12 cellular contexts compared by ENCODE assay signal in the genomic region with DNA sequence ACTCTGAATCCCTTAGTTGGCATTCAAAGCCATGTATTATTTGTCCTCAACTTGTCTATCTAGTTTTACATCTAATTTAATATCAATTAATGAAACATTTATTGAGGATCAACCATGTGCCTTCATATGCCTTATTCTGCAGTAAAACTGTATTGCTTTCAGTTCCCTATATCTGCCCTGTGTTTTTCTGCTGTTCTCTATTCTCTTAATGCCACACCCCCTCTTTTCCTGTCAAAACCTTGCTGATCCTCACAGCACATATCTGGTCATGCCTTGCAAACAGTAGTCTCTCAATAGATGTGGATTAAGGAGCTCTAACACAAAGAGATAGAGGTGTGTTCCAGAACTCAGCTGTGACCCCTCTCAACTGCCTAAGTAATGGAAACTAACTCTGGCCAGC. TPM values are rescaled to one million over a fixed set of nuclear protein-coding genes. Genes with fewer than 3 reads are reported as not detected.
DNase-seq lines count a peak whose midpoint lies in the region; ATAC-seq and TF ChIP-seq lines count a peak whose summit lies in the region.
"Had no signal": no experiment of that assay in that cellular context is flagged by ENCODE, and none has a peak within 500 bp of the region (broad histone marks: within the 10 kb centered on the region; RNA-seq: fewer than 3 reads in every experiment).

No MANE protein-coding gene starts in this region.

- no peak overlapping the region for H3K4me3 Mint-ChIP-seq in activated T-helper 17 cell treated with anti-CD3 and anti-CD28 coated beads, Interleukin-2, amount 50 U/mL, for 72 hours
- H3K4me3 Mint-ChIP-seq: activated CD4-positive, alpha-beta memory T cell treated with anti-CD3 and anti-CD28 coated beads, Interleukin-2, amount 10 ng/mL, durations not matched to agents 7 days and 5 days had no signal

- H3K27ac ChIP-seq in psoas muscle = no peak overlapping the region

- ATAC-seq in GM18498 (IDR thresholded peaks at IDR 0.05; ENCODE audit: unreplicated experiment) (peak; percentile 41), GM21529 (IDR thresholded peaks at IDR 0.05; ENCODE audit: unreplicated experiment) (peak; percentile 42), HG03575 (IDR thresholded peaks at IDR 0.05; ENCODE audit: extremely low read depth, insufficient number of reproducible peaks, low FRiP score, unreplicated experiment) (peak; percentile 42), psoas muscle (no peak)
- ATAC-seq in activated T-helper 17 cell treated with anti-CD3 and anti-CD28 coated beads, Interleukin-2, amount 50 U/mL, for 72 hours (replicated peaks) = no peak
- ATAC-seq: K562, SK-N-SH treated with all-trans-retinoic acid at 6 μM for 48 hours had no signal

- H3K4me3 ChIP-seq in psoas muscle = no peak overlapping the region
- H3K4me3 ChIP-seq: K562 had no signal

- H3K36me3 Mint-ChIP-seq in activated T-helper 17 cell treated with anti-CD3 and anti-CD28 coated beads, Interleukin-2, amount 50 U/mL, for 72 hours (ENCODE audit: low read depth) = peaks cover 13% of the 10 kb centered on the region

- no peaks in the 10 kb centered on the region for H3K9me3 Mint-ChIP-seq in activated T-helper 17 cell treated with anti-CD3 and anti-CD28 coated beads, Interleukin-2, amount 50 U/mL, for 72 hours
- H3K9me3 Mint-ChIP-seq: activated CD4-positive, alpha-beta memory T cell treated with anti-CD3 and anti-CD28 coated beads, Interleukin-2, amount 10 ng/mL, durations not matched to agents 7 days and 5 days had no signal

- no peaks in the 10 kb centered on the region for H3K27me3 ChIP-seq in psoas muscle (ENCODE audit: insufficient read depth in 3 of 3, low read length in 2 of 3)

- peak; percentile 19 for DNase-seq in germinal center (ENCODE audit: low spot score)
- DNase-seq in effector CD4-positive, alpha-beta T cell = no peak
- DNase-seq in activated CD8-positive, alpha-beta memory T cell treated with anti-CD3 and anti-CD28 coated beads, Interleukin-2, amount 50 U/mL, for 4 hours = no peak
- no peak for DNase-seq in psoas muscle
- DNase-seq: activated CD4-positive, alpha-beta memory T cell treated with anti-CD3 and anti-CD28 coated beads, Interleukin-2, amount 10 ng/mL, durations not matched to agents 7 days and 5 days had no signal

- H3K4me1 Mint-ChIP-seq in activated T-helper 17 cell treated with anti-CD3 and anti-CD28 coated beads, Interleukin-2, amount 50 U/mL, for 72 hours = peaks cover 12% of the 10 kb centered on the region

- TF ChIP-seq CTCF in psoas muscle (IDR thresholded peaks at IDR 0.05) = no peak

- no peaks in the 10 kb centered on the region for H3K27me3 Mint-ChIP-seq in activated T-helper 17 cell treated with anti-CD3 and anti-CD28 coated beads, Interleukin-2, amount 50 U/mL, for 72 hours
- H3K27me3 Mint-ChIP-seq: progenitor cell of endocrine pancreas had no signal

- H3K4me1 ChIP-seq in psoas muscle = peaks cover 22% of the 10 kb centered on the region

- intact Hi-C loops in psoas muscle (cut with DNase I) = loop anchor here in 1 of 2 donors (5.0 kb wide), 1 partner anchor 489 kb away; a partner anchor contains a TSS

- H3K27ac Mint-ChIP-seq in activated T-helper 17 cell treated with anti-CD3 and anti-CD28 coated beads, Interleukin-2, amount 50 U/mL, for 72 hours = no peak overlapping the region
- H3K27ac Mint-ChIP-seq: activated CD4-positive, alpha-beta memory T cell treated with anti-CD3 and anti-CD28 coated beads, Interleukin-2, amount 10 ng/mL, durations not matched to agents 7 days and 5 days; progenitor cell of endocrine pancreas had no signal

- H3K36me3 ChIP-seq in psoas muscle (ENCODE audit: insufficient read depth in 1 of 2, low read depth in 1 of 2) = peaks cover 0 to 8% of the 10 kb centered on the region in 2 donors

- H3K9me3 ChIP-seq in psoas muscle = no peaks in the 10 kb centered on the region

RNA-seq across cellular contexts. Expression of a gene that starts 2.0 kb away (rescaled TPM):
- total RNA-seq in activated T-helper 17 cell treated with anti-CD3 and anti-CD28 coated beads, Interleukin-2, amount 50 U/mL, for 72 hours = 10 to 100 TPM; 10.5 to 18.8 TPM
- 10 to 100 TPM in 3 of 4 donors, 1 to 10 TPM in 1; 7.9 to 12.5 (median 11.2) TPM for total RNA-seq in psoas muscle
- 1 to 10 TPM; 5.8 to 8.6 (median 7.5) TPM for polyA plus RNA-seq in psoas muscle

RNA-seq across cellular contexts. Expression of a gene that starts 2.1 kb away (rescaled TPM):
- total RNA-seq in activated T-helper 17 cell treated with anti-CD3 and anti-CD28 coated beads, Interleukin-2, amount 50 U/mL, for 72 hours = 1 to 10 TPM; 4.0 to 7.9 TPM
- 1 to 10 TPM; 3.4 to 6.5 (median 5.4) TPM for total RNA-seq in psoas muscle
- polyA plus RNA-seq in psoas muscle = 1 to 10 TPM; 2.0 to 7.4 (median 3.1) TPM

Comparison
In these comparisons a context has a peak if more than half of its experiments do, and no peak if none do; other contexts are left out.
1. ATAC-seq: peak in GM18498 (single experiment), GM21529 (single experiment) and HG03575 (single experiment); none in activated T-helper 17 cell treated with anti-CD3 and anti-CD28 coated beads, Interleukin-2, amount 50 U/mL, for 72 hours (single experiment) and psoas muscle (0 of 4).